ENCODE assay signal across 1 cellular context in the genomic region with DNA sequence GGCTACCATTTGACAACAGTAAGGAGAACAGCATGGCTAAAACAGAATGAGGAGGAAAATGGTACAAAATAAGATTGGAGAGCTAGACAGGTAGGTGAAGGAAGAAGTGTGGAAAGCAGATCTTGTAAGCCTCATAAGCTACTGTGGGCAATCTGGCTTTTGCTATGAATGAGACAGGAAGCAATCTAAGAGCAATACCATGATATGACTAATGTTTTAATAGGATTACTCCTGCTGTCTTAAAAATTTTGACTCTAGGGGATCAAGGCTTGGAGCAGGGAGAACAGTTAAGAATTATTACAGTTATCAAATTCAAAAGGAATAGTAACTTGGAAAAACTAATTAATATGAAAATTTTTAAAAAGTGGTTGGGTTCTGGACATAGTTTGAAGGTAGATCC.
TF ChIP-seq lines count a peak whose summit lies in the region.

No MANE protein-coding gene starts in this region.

TF ChIP-seq in SK-N-SH, 30 proteins besides CTCF, POLR2A, EP300 and RAD21 (continued from another document):
- TF ChIP-seq, protein P1, sequence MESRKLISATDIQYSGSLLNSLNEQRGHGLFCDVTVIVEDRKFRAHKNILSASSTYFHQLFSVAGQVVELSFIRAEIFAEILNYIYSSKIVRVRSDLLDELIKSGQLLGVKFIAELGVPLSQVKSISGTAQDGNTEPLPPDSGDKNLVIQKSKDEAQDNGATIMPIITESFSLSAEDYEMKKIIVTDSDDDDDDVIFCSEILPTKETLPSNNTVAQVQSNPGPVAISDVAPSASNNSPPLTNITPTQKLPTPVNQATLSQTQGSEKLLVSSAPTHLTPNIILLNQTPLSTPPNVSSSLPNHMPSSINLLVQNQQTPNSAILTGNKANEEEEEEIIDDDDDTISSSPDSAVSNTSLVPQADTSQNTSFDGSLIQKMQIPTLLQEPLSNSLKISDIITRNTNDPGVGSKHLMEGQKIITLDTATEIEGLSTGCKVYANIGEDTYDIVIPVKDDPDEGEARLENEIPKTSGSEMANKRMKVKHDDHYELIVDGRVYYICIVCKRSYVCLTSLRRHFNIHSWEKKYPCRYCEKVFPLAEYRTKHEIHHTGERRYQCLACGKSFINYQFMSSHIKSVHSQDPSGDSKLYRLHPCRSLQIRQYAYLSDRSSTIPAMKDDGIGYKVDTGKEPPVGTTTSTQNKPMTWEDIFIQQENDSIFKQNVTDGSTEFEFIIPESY (IDR thresholded peaks at IDR 0.05; ENCODE audit: borderline replicate concordance, low read depth) = no peak
- TF ChIP-seq, protein P2, sequence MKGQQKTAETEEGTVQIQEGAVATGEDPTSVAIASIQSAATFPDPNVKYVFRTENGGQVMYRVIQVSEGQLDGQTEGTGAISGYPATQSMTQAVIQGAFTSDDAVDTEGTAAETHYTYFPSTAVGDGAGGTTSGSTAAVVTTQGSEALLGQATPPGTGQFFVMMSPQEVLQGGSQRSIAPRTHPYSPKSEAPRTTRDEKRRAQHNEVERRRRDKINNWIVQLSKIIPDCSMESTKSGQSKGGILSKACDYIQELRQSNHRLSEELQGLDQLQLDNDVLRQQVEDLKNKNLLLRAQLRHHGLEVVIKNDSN (IDR thresholded peaks at IDR 0.05; ENCODE audit: borderline replicate concordance, low read depth) = no peak
TF ChIP-seq in SK-N-SH: peak in this region for 0.
